ENCODE assay signal across 8 cellular contexts in genomic region chr16:1971678-1972489, GRCh38. TPM values are rescaled to one million over a fixed set of nuclear protein-coding genes. Genes with fewer than 3 reads are reported as not detected.
DNase-seq lines count a peak whose midpoint lies in the region; ATAC-seq and TF ChIP-seq lines count a peak whose summit lies in the region.

Gene TBL3, plus strand, starts transcription at chr16:1972053. Its CDS starts 112 bp downstream, at chr16:1972165.

- H3K27ac ChIP-seq in WERI-Rb-1 (peak within 1 kb of the TSS; percentile 73), breast epithelium (peak within 1 kb of the TSS; percentile 86 to 94), skin epidermis (peak within 1 kb of the TSS; percentile 60 to 98 (median 91))

- TF ChIP-seq POLR2A in breast epithelium (IDR thresholded peaks at IDR 0.05) = peak; percentile 97

- H3K36me3 ChIP-seq in WERI-Rb-1 = peaks cover 33% of the 10 kb centered on the region
- peaks cover 5% of the 10 kb centered on the region for H3K36me3 ChIP-seq in breast epithelium

- no peak for TF ChIP-seq CTCF in WERI-Rb-1 (IDR thresholded peaks at IDR 0.05; ENCODE audit: low read depth, low read length)
- TF ChIP-seq CTCF in breast epithelium (IDR thresholded peaks at IDR 0.05) = peak in 1 of 3 donors; percentile 14

- peak within 1 kb of the TSS; percentile 76 for H3K4me3 ChIP-seq in WERI-Rb-1 (ENCODE audit: low read depth, low read length)
- peak within 1 kb of the TSS; percentile 77 to 100 (median 98) for H3K4me3 ChIP-seq in breast epithelium
- peak within 1 kb of the TSS; percentile 66 to 100 (median 81) for H3K4me3 ChIP-seq in skin epidermis

- H3K27me3 ChIP-seq in WERI-Rb-1 (ENCODE audit: insufficient read depth, low read depth, severe bottlenecking) = no peaks in the 10 kb centered on the region
- no peaks in the 10 kb centered on the region for H3K27me3 ChIP-seq in breast epithelium

- H3K9me3 ChIP-seq in WERI-Rb-1 (ENCODE audit: severe bottlenecking) = no peaks in the 10 kb centered on the region
- H3K9me3 ChIP-seq in breast epithelium = no peaks in the 10 kb centered on the region

- peaks cover 10 to 12% of the 10 kb centered on the region in 2 donors for H3K4me1 ChIP-seq in breast epithelium

- DNase-seq in ACHN (peak; percentile 99), NCI-H2196 (lab: John Stamatoyannopoulos, UW; ENCODE audit: unreplicated experiment) (peak; percentile 94), WERI-Rb-1 (peak; percentile 92), breast epithelium (ENCODE audit: low spot score in 2 of 2) (peak; percentile 90 to 96), iPS-NIHi11 (ENCODE audit: low spot score) (peak; percentile 96)

- intact Hi-C loops in breast epithelium (cut with DNase I; ENCODE audit: low total_unique reads) = no loop called here

- in situ Hi-C loops in ACHN (cut with HindIII; ENCODE audit: low pct_ligation_motif_present, low pct_unique_long_range_greater_than_20kb, low sequenced_read_pairs) = no loop called here

- peak; percentile 81 for ATAC-seq in GM18867 (IDR thresholded peaks at IDR 0.05; ENCODE audit: unreplicated experiment)
- ATAC-seq in HG03097 (IDR thresholded peaks at IDR 0.05; ENCODE audit: low FRiP score, unreplicated experiment) = peak; percentile 58

RNA-seq across cellular contexts. Expression of gene TBL3, which starts in this region (rescaled TPM):
- total RNA-seq in breast epithelium = 10 to 100 TPM; 32.9 to 42.3 (median 33.1) TPM

Comparison
In these comparisons a context has a peak if more than half of its experiments do, and no peak if none do; other contexts are left out.
1. Peak in every context shown above with its lines: DNase-seq, ATAC-seq, H3K4me3 ChIP-seq and H3K27ac ChIP-seq.